In the genomic region with DNA sequence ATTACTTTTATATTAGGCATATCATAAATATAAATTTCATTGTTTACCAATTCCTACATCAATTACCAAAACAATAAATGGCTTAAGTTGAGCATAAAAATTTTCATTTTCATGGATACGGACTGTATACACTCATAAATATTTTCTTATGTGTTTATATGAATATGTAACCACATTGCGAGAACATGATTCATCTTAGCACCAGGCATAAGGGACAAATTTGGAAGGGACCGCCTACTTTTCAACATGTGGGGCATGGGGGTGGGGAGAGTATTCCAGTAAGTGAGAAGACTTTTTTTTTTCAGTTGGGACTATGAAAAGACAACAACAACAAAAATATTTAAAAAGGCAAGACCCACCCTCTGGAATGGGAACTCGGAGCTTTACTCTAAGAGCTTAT, we compare ENCODE assay signal across 26 cellular contexts.
DNase-seq lines count a peak whose midpoint lies in the region; ATAC-seq and TF ChIP-seq lines count a peak whose summit lies in the region.
"Had no signal": no experiment of that assay in that cellular context is flagged by ENCODE, and none has a peak within 500 bp of the region (broad histone marks: within the 10 kb centered on the region; RNA-seq: fewer than 3 reads in every experiment).

No MANE protein-coding gene starts in this region.

- peaks cover 6% of the 10 kb centered on the region for H3K4me1 ChIP-seq in adipocyte (ENCODE audit: control insufficient read depth, insufficient read depth, low read length)
- H3K4me1 ChIP-seq: breast epithelium, heart left ventricle, spleen had no signal

- DNase-seq in AG08395 (ENCODE audit: low spot score) = peak; percentile 52
- DNase-seq in H4 (ENCODE audit: low spot score) = peak; percentile 17
- peak; percentile 63 for DNase-seq in adipocyte (ENCODE audit: low read depth)
- peak; percentile 27 for DNase-seq in fibroblast of pulmonary artery (ENCODE audit: low read depth)
- no peak for DNase-seq in NCI-H510A treated with DMSO at 0.1 percent for 48 hours (lab: John Stamatoyannopoulos, UW)
- DNase-seq in iPS-NIHi11 (ENCODE audit: low spot score) = no peak
- DNase-seq: 8988T; activated CD4-positive, alpha-beta T cell treated with anti-CD3 and anti-CD28 coated beads for 4 hours; activated naive CD4-positive, alpha-beta T cell; activated T-cell treated with anti-CD3 and anti-CD28 coated beads, Interleukin-2, amount 50 U/mL, for 24 hours; amniotic stem cell; DMS53; heart left ventricle; naive thymus-derived CD8-positive, alpha-beta T cell; NCI-H1694 treated with DMSO at 0.1 percent for 48 hours; spleen; stimulated activated CD4-positive, alpha-beta T cell treated with anti-CD3 and anti-CD28 coated beads, Interleukin-2, amount 100 ng/mL, for 48 hours; T-helper 2 cell had no signal

- no peaks in the 10 kb centered on the region for H3K9me3 ChIP-seq in adipocyte (ENCODE audit: control insufficient read depth, low read length)
- H3K9me3 ChIP-seq: breast epithelium, heart left ventricle, spleen, suprapubic skin had no signal

- TF ChIP-seq CTCF in fibroblast of pulmonary artery (IDR thresholded peaks at IDR 0.05; ENCODE audit: low read length, missing control alignments) = no peak

- H3K4me3 ChIP-seq in adipocyte (ENCODE audit: low read length) (no peak overlapping the region), fibroblast of pulmonary artery (replicated peaks; ENCODE audit: low read depth, low read length) (no peak overlapping the region)
- H3K4me3 ChIP-seq: breast epithelium, coronary artery, heart left ventricle, spleen, suprapubic skin had no signal

- no peak for ATAC-seq in GM18861 (IDR thresholded peaks at IDR 0.05; ENCODE audit: unreplicated experiment)
- no peak for ATAC-seq in GM19395 (IDR thresholded peaks at IDR 0.05; ENCODE audit: unreplicated experiment)
- ATAC-seq: heart left ventricle; naive thymus-derived CD8-positive, alpha-beta T cell; SK-N-SH treated with all-trans-retinoic acid at 6 μM for 48 hours; stimulated activated effector memory CD8-positive, alpha-beta T cell treated with anti-CD3 and anti-CD28 coated beads, Interleukin-12 subunit alpha, Interleukin-12 subunit beta, amount 100 ng/mL, for 72 hours had no signal

- no peak overlapping the region for H3K9ac ChIP-seq in adipocyte (ENCODE audit: low read length)
- H3K9ac ChIP-seq: KMS-11 had no signal

- no peaks in the 10 kb centered on the region for H3K27me3 ChIP-seq in adipocyte (replicated peaks; ENCODE audit: control insufficient read depth, insufficient read depth, low read length)
- H3K27me3 ChIP-seq: breast epithelium, heart left ventricle, spleen, suprapubic skin had no signal

- H3K36me3 ChIP-seq in adipocyte (ENCODE audit: control insufficient read depth, insufficient read depth, low read length, severe bottlenecking) = no peaks in the 10 kb centered on the region
- H3K36me3 ChIP-seq: breast epithelium, heart left ventricle, spleen, suprapubic skin had no signal

Comparison
In these comparisons a context has a peak if more than half of its experiments do, and no peak if none do; other contexts are left out.
1. DNase-seq: peak in AG08395 (single experiment), H4 (single experiment), adipocyte (single experiment) and fibroblast of pulmonary artery (single experiment); none in NCI-H510A treated with DMSO at 0.1 percent for 48 hours (single experiment) and iPS-NIHi11 (single experiment).